36 cellular contexts compared by ENCODE assay signal in genomic region chr17:6998855-6999508, GRCh38. TPM values are rescaled to one million over a fixed set of nuclear protein-coding genes. Genes with fewer than 3 reads are reported as not detected.
"Had no signal": no experiment of that assay in that cellular context is flagged by ENCODE, and none has a peak within 500 bp of the region (broad histone marks: within the 10 kb centered on the region; RNA-seq: fewer than 3 reads in every experiment).

No MANE protein-coding gene starts in this region.

- H3K9me3 Mint-ChIP-seq: mesothelial cell of epicardium; naive B cell; nephron; neural progenitor cell; stimulated activated naive CD8-positive, alpha-beta T cell treated with anti-CD3 and anti-CD28 coated beads, Interleukin-15, amount 100 ng/mL, for 72 hours had no signal

- H3K27ac Mint-ChIP-seq: mesothelial cell of epicardium, nephron, neural progenitor cell had no signal

- H3K27me3 ChIP-seq: dorsolateral prefrontal cortex, foreskin keratinocyte, heart right ventricle, left lung, thyroid gland, vagina had no signal

- DNase-seq: dorsolateral prefrontal cortex; effector CD4-positive, alpha-beta T cell; foreskin keratinocyte; heart right ventricle; hippocampal formation; left cardiac atrium; left lung; mesenchymal stem cell; mucosa of descending colon; naive B cell; psoas muscle; right cardiac atrium; sigmoid colon; stimulated activated CD4-positive, alpha-beta T cell treated with anti-CD3 and anti-CD28 coated beads, Interleukin-2, amount 100 ng/mL, for 24 hours; stimulated activated CD4-positive, alpha-beta T cell treated with anti-CD3 and anti-CD28 coated beads, Interleukin-4, amount 100 ng/mL, for 24 hours; stimulated activated naive CD4-positive, alpha-beta T cell; stimulated activated naive CD8-positive, alpha-beta T cell treated with anti-CD3 and anti-CD28 coated beads, Interleukin-15, amount 100 ng/mL, for 72 hours; thyroid gland; trophoblast cell had no signal

- ATAC-seq: foreskin keratinocyte; gastroesophageal sphincter; heart right ventricle; left cardiac atrium; left lung; mucosa of descending colon; psoas muscle; right cardiac atrium; stimulated activated naive CD8-positive, alpha-beta T cell treated with anti-CD3 and anti-CD28 coated beads, Interleukin-15, amount 100 ng/mL, for 72 hours had no signal

- H3K4me2 ChIP-seq: neural progenitor cell had no signal

- H3K4me3 Mint-ChIP-seq: mesothelial cell of epicardium; nephron; neural progenitor cell; stimulated activated naive CD8-positive, alpha-beta T cell treated with anti-CD3 and anti-CD28 coated beads, Interleukin-15, amount 100 ng/mL, for 72 hours had no signal

- H3K9me3 ChIP-seq: esophagus muscularis mucosa, gastroesophageal sphincter, heart right ventricle, left lung, mucosa of descending colon, psoas muscle, sigmoid colon, thyroid gland, vagina had no signal

- H2AFZ ChIP-seq: neural progenitor cell, parathyroid adenoma had no signal

- H3K27ac ChIP-seq: dorsolateral prefrontal cortex, epithelial cell of prostate, esophagus muscularis mucosa, foreskin keratinocyte, gastroesophageal sphincter, heart right ventricle, left lung, neural progenitor cell, parathyroid adenoma, psoas muscle, sigmoid colon, thyroid gland, vagina had no signal

- H3K79me2 ChIP-seq: parathyroid adenoma had no signal

- FAIRE-seq: islet of Langerhans had no signal

- H3K4me3 ChIP-seq: dorsolateral prefrontal cortex, esophagus muscularis mucosa, gastroesophageal sphincter, heart right ventricle, left lung, mucosa of descending colon, neural progenitor cell, psoas muscle, sigmoid colon, thyroid gland, vagina had no signal

- H3K9ac ChIP-seq: neural progenitor cell, parathyroid adenoma had no signal

- H3K27me3 Mint-ChIP-seq: naive B cell; stimulated activated naive CD8-positive, alpha-beta T cell treated with anti-CD3 and anti-CD28 coated beads, Interleukin-15, amount 100 ng/mL, for 72 hours had no signal

- H3K36me3 ChIP-seq: neural progenitor cell had no signal

- H3K4me1 ChIP-seq: foreskin keratinocyte, parathyroid adenoma, psoas muscle had no signal

RNA-seq across cellular contexts. Expression of gene ALOX12, which starts 3.1 kb away (rescaled TPM):
- total RNA-seq: lung microvascular endothelial cell, osteoblast, psoas muscle, renal cortical epithelial cell, sigmoid colon, skeletal muscle tissue, subcutaneous adipose tissue, thyroid gland had no signal
- polyA plus RNA-seq: sigmoid colon had no signal

RNA-seq across cellular contexts. Expression of gene BCL6B, which starts 23.9 kb away (rescaled TPM):
- total RNA-seq: mesothelial cell of epicardium, osteoblast had no signal

RNA-seq across cellular contexts. Expression of gene SLC16A11, which starts 44.9 kb away (rescaled TPM):
- total RNA-seq: kidney epithelial cell, renal cortical epithelial cell, skeletal muscle tissue, temporal lobe, vagina had no signal
- polyA plus RNA-seq: fibroblast of lung had no signal
